9 cellular contexts compared by ENCODE assay signal in the genomic region with DNA sequence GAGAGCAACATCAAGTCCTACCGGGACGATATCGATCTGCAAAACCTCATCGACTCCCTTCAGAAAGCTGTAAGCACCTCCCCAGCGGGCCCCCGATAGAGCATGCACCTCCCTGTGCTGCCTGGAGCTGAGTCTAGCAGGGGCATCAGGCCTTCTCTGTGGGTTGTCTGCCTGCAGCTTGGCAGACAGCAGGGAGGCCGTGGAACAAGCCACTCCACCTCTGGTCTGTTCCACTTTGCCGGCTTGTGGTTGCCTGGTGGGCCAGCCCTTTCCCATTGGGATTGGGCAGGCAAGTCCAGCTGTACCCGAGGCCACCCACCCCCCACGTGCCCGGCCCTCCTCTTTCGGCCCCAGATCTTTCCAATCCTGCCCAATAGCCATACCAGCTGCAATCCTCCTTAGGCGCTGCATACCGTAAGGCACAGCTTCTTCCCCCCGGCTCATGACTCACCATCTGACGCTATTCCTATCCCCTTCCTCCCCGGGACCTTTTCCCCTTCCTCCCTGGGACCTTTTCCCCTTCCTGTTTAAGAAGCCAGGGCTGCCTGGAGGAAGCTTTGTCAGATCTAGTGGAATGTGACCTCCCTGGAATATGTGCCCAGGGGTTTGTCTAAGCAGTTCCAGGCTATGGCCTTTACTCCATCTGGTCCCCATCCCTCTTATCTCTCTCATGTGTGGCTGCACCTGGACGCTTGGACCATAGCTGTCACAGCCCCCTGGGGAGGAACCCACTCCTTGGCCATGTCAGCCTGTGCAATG. TPM values are rescaled to one million over a fixed set of nuclear protein-coding genes. Genes with fewer than 3 reads are reported as not detected.
DNase-seq lines count a peak whose midpoint lies in the region; ATAC-seq and TF ChIP-seq lines count a peak whose summit lies in the region.
"Had no signal": no experiment of that assay in that cellular context is flagged by ENCODE, and none has a peak within 500 bp of the region (broad histone marks: within the 10 kb centered on the region; RNA-seq: fewer than 3 reads in every experiment).

No MANE protein-coding gene starts in this region.

- DNase-seq in EH (ENCODE audit: low read depth), result peak; percentile 95
- peak; percentile 60 for DNase-seq in fibroblast of the aortic adventitia (ENCODE audit: low read depth)
- DNase-seq in omental fat pad (ENCODE audit: low spot score), result no peak
- DNase-seq in activated CD4-positive, CD25-positive, alpha-beta regulatory T cell (lab: John Stamatoyannopoulos, UW), result no peak
- no peak for DNase-seq in superior temporal gyrus (ENCODE audit: extremely low spot score)
- no peak for DNase-seq in colonic mucosa
- no peak for DNase-seq in activated CD4-positive, alpha-beta T cell treated with anti-CD3 and anti-CD28 coated beads for 1 hour

- no peaks in the 10 kb centered on the region for H3K27me3 ChIP-seq in colonic mucosa

- peak overlapping the region; percentile 99 for H3K27ac ChIP-seq in VCaP
- H3K27ac ChIP-seq in colonic mucosa, result no peak overlapping the region
- H3K27ac ChIP-seq: parathyroid adenoma had no signal

- no peak overlapping the region for H3K9ac ChIP-seq in colonic mucosa (ENCODE audit: low read depth in 2 of 2, low read length in 2 of 2)
- H3K9ac ChIP-seq: parathyroid adenoma had no signal

- H3K4me3 ChIP-seq in fibroblast of the aortic adventitia (ENCODE audit: low read depth, low read length) (no peak overlapping the region), colonic mucosa (no peak overlapping the region)

- TF ChIP-seq CTCF in VCaP (conservative IDR thresholded peaks at IDR 0.05), result no peak
- TF ChIP-seq CTCF in fibroblast of the aortic adventitia (IDR thresholded peaks at IDR 0.05; ENCODE audit: insufficient read depth, low read length), result no peak
- TF ChIP-seq CTCF in omental fat pad (IDR thresholded peaks at IDR 0.05), result no peak
- no peak for TF ChIP-seq CTCF in colonic mucosa (IDR thresholded peaks at IDR 0.05)

- peak; percentile 47 for ATAC-seq in omental fat pad (ENCODE audit: low FRiP score)

- H3K36me3 ChIP-seq in colonic mucosa, result peaks cover 34% of the 10 kb centered on the region

- H3K4me1 ChIP-seq in colonic mucosa, result peaks cover 9% of the 10 kb centered on the region

- intact Hi-C loops in colonic mucosa (cut with DNase I), result no loop called here

- H3K9me3 ChIP-seq in colonic mucosa, result no peaks in the 10 kb centered on the region

RNA-seq across cellular contexts. Expression of gene SH2D4B, which starts 28.1 kb away (rescaled TPM):
- not detected in 2 replicates for total RNA-seq in fibroblast of the aortic adventitia (ENCODE audit: low replicate concordance)
- under 1 TPM in 1 of 4 donors, not detected in 3; 0.13 TPM for total RNA-seq in omental fat pad
- not detected for total RNA-seq in colonic mucosa

RNA-seq across cellular contexts. Expression of gene TSPAN14, which starts 55.5 kb away (rescaled TPM):
- total RNA-seq in fibroblast of the aortic adventitia (ENCODE audit: low replicate concordance) (21.3 and 107 TPM in 2 replicates), omental fat pad (100 to 1,000 TPM in 2 of 4 donors, 10 to 100 TPM in 2; 42.4 to 114 (median 91.6) TPM), colonic mucosa (10 to 100 TPM; 83.5 to 91.7 TPM)

Comparison
In these comparisons a context has a peak if more than half of its experiments do, and no peak if none do; other contexts are left out.
1. DNase-seq: peak in EH (single experiment) and fibroblast of the aortic adventitia (single experiment); none in omental fat pad (single experiment), activated CD4-positive, CD25-positive, alpha-beta regulatory T cell (0 of 4), superior temporal gyrus (single experiment), colonic mucosa (single experiment) and activated CD4-positive, alpha-beta T cell treated with anti-CD3 and anti-CD28 coated beads for 1 hour (single experiment).